11 cellular contexts compared by ENCODE assay signal in the genomic region with DNA sequence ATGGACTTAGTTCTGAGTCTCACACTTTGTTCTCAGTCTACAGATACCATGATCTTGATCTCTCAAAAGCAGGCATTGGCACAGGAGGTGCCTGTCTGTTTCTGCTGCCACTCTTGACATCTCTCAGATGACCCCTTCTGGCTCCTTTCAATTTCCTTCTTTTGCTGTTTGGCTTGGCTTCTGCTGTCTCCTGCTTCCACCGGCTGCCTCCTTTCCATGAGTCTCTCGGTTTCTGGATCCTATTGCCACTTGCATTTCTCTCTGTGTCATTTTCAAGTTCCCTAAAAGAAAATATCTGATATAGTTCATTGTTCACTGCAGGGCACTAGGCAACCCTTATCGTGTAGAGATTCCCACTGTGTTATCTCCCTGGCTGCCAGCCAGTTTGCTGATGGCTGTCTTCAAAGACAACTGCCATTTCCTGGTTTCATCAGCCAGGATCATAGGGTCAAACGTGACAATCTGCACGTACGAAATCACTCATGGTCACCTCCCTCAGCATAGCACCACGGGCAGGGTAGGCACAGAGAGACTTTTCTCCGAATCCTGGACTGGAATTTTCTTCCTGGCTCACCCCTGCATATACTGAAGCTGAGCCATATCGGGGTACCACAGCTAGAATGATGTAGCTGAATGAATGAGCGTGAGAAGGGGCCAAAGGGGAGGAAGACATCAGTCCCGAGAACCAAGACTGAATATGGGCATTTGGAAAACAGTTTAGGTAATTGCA.
DNase-seq lines count a peak whose midpoint lies in the region; ATAC-seq, FAIRE-seq and TF ChIP-seq lines count a peak whose summit lies in the region.
"Had no signal": no experiment of that assay in that cellular context is flagged by ENCODE, and none has a peak within 500 bp of the region (broad histone marks: within the 10 kb centered on the region; RNA-seq: fewer than 3 reads in every experiment).

No MANE protein-coding gene starts in this region.

- H3K27me3 Mint-ChIP-seq in astrocyte (ENCODE audit: low read depth, unreplicated experiment), result peaks cover 3% of the 10 kb centered on the region

- H4K20me1 ChIP-seq in BLaER1, result no peaks in the 10 kb centered on the region
- no peaks in the 10 kb centered on the region for H4K20me1 ChIP-seq in astrocyte (ENCODE audit: insufficient read depth, low read length)

- no peak for TF ChIP-seq CTCF in astrocyte (IDR thresholded peaks at IDR 0.05; ENCODE audit: insufficient read depth, low read depth, low read length)

- H3K27ac Mint-ChIP-seq in astrocyte (ENCODE audit: unreplicated experiment), result peak overlapping the region; percentile 94

- H3K4me1 Mint-ChIP-seq in astrocyte (ENCODE audit: low read depth, unreplicated experiment), result peaks cover 20% of the 10 kb centered on the region

- H3K4me1 ChIP-seq in BLaER1, result peaks cover 35% of the 10 kb centered on the region
- peaks cover 18% of the 10 kb centered on the region for H3K4me1 ChIP-seq in astrocyte (ENCODE audit: insufficient read depth, low read length)
- peaks cover 15% of the 10 kb centered on the region for H3K4me1 ChIP-seq in mesodermal cell (ENCODE audit: control insufficient read depth, insufficient read depth, low read length, poor library complexity, severe bottlenecking)

- peaks cover 1% of the 10 kb centered on the region for H3K36me3 Mint-ChIP-seq in astrocyte (ENCODE audit: low read depth, unreplicated experiment)

- peaks cover 11% of the 10 kb centered on the region for H3K9me3 Mint-ChIP-seq in astrocyte (ENCODE audit: unreplicated experiment)

- H3K9ac ChIP-seq in BLaER1 (no peak overlapping the region), astrocyte (ENCODE audit: low read length) (no peak overlapping the region)

- H3K9me3 ChIP-seq in BLaER1, result peaks cover 19% of the 10 kb centered on the region
- H3K9me3 ChIP-seq in astrocyte (ENCODE audit: insufficient read depth, low read depth, low read length), result no peaks in the 10 kb centered on the region
- H3K9me3 ChIP-seq in mesodermal cell (ENCODE audit: control insufficient read depth, low read length), result peaks cover 8% of the 10 kb centered on the region

- H3K27me3 ChIP-seq in BLaER1 (no peaks in the 10 kb centered on the region), astrocyte (ENCODE audit: insufficient read depth, low read length) (no peaks in the 10 kb centered on the region)

- no peak for FAIRE-seq in astrocyte (lab: Jason Lieb, UNC)
- FAIRE-seq: bronchial epithelial cell had no signal

- peak; percentile 98 for DNase-seq in M059J (ENCODE audit: low read depth)
- no peak for DNase-seq in astrocyte (ENCODE audit: low read depth)
- no peak for DNase-seq in RPMI8226
- no peak for DNase-seq in T-helper 2 cell
- DNase-seq: activated CD4-positive, alpha-beta T cell treated with anti-CD3 and anti-CD28 coated beads, Interleukin-2, amount 50 U/mL, for 4 hours; NCI-H510A had no signal

- H3K36me3 ChIP-seq in BLaER1 (no peaks in the 10 kb centered on the region), astrocyte (ENCODE audit: insufficient read depth, low read length) (no peaks in the 10 kb centered on the region), mesodermal cell (ENCODE audit: control insufficient read depth, insufficient read depth, low read length) (no peaks in the 10 kb centered on the region)

- H3K79me2 ChIP-seq in astrocyte (ENCODE audit: insufficient read depth, low read length), result no peaks in the 10 kb centered on the region

- no peak overlapping the region for H2AFZ ChIP-seq in astrocyte (ENCODE audit: low read depth, low read length)

- H3K27ac ChIP-seq in BLaER1 (peak overlapping the region; percentile 61), astrocyte (ENCODE audit: low read depth, low read length) (no peak overlapping the region), mesodermal cell (ENCODE audit: low read depth, low read length, severe bottlenecking) (peak overlapping the region; percentile 23)

- ATAC-seq in HG02623 (IDR thresholded peaks at IDR 0.05; ENCODE audit: unreplicated experiment) (no peak), GM21529 (IDR thresholded peaks at IDR 0.05; ENCODE audit: unreplicated experiment) (no peak)

- peak overlapping the region; percentile 72 for H3K4me2 ChIP-seq in BLaER1
- H3K4me2 ChIP-seq in astrocyte (ENCODE audit: low read length), result peak overlapping the region; percentile 73

- H3K4me3 Mint-ChIP-seq in astrocyte (ENCODE audit: unreplicated experiment), result no peak overlapping the region

- no peak overlapping the region for H3K4me3 ChIP-seq in BLaER1
- H3K4me3 ChIP-seq in astrocyte (ENCODE audit: insufficient read depth, low read depth, low read length), result no peak overlapping the region
- H3K4me3 ChIP-seq in mesodermal cell (ENCODE audit: extremely low read depth, insufficient read depth, low read length, poor library complexity, severe bottlenecking), result no peak overlapping the region

- 79 to 83% methylated on average over 7 to 11 of the region's 11 CpGs for WGBS in mesodermal cell (ENCODE audit: insufficient coverage in 2 of 2), 2 experiments
